Comparison of ENCODE assay signal across 20 cellular contexts in the genomic region with DNA sequence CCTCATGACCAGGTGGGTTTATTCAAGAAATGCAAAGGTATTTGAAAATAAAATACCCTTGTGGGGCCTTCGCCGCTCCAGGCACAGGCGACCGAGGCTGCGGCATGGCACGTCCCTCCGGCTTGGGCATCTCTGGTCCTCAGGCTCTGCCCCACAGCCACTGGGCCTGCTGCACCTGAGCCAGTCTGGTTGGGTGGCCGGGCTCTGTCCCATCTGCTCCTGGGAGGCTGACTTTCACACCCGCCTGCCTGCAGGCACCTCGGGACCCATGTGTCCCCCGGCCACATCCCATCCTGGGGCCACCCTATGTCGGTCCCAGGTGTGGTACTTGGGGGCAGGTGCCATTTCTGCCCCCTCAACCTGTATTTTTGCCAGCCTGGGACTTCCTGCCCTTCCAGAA. TPM values are rescaled to one million over a fixed set of nuclear protein-coding genes. Genes with fewer than 3 reads are reported as not detected.
DNase-seq lines count a peak whose midpoint lies in the region; ATAC-seq and TF ChIP-seq lines count a peak whose summit lies in the region.
"Had no signal": no experiment of that assay in that cellular context is flagged by ENCODE, and none has a peak within 500 bp of the region (broad histone marks: within the 10 kb centered on the region; RNA-seq: fewer than 3 reads in every experiment).

No MANE protein-coding gene starts in this region.

- peak overlapping the region; percentile 55 for H3K23ac ChIP-seq in neuronal stem cell (ENCODE audit: low read depth, low read length, poor library complexity)

- BruUV-seq in PC-3 (replicated peaks; lab: Mats Ljungman, UMichigan) = no TSS peak

- WGBS in neuronal stem cell (ENCODE audit: extremely low coverage in 2 of 2, insufficient read length in 2 of 2, insufficient replicate concordance in 1 of 2), 2 donors = no CpG with 5 or more reads among the region's 12 CpGs

- H3K36me3 Mint-ChIP-seq in chondrocyte (ENCODE audit: low read depth) = peaks cover 2% of the 10 kb centered on the region
- H3K36me3 Mint-ChIP-seq: CD8-positive, alpha-beta T cell had no signal

- POLR2A ChIA-PET in PC-3 (lab: Charles Lee; ENCODE audit: unreplicated experiment) = no interaction called here

- no peak overlapping the region for H2BK15ac ChIP-seq in neuronal stem cell (ENCODE audit: low read length)

- H3K9me3 ChIP-seq in neuronal stem cell (replicated peaks in 1 of 2; ENCODE audit: control insufficient read depth in 2 of 2, insufficient read depth in 1 of 2, low read depth in 1 of 2, low read length in 2 of 2) (no peaks in the 10 kb centered on the region), PC-3 (ENCODE audit: low read length) (no peaks in the 10 kb centered on the region)
- H3K9me3 ChIP-seq: HAP-1, SJCRH30 had no signal

- H2AFZ ChIP-seq in neuronal stem cell (ENCODE audit: low read length) (no peak overlapping the region), PC-3 (ENCODE audit: low read length) (no peak overlapping the region)

- H3K4me3 ChIP-seq in neuronal stem cell (ENCODE audit: low read length in 2 of 2) (no peak overlapping the region), PC-3 (ENCODE audit: low read length) (no peak overlapping the region)
- H3K4me3 ChIP-seq: HAP-1, SJCRH30 had no signal

- no peak overlapping the region for H3K4me3 Mint-ChIP-seq in chondrocyte (ENCODE audit: unreplicated experiment)
- H3K4me3 Mint-ChIP-seq: CD8-positive, alpha-beta T cell had no signal

- no peaks in the 10 kb centered on the region for H3K9me3 Mint-ChIP-seq in chondrocyte (ENCODE audit: low read depth)
- H3K9me3 Mint-ChIP-seq: CD8-positive, alpha-beta T cell had no signal

- no peaks in the 10 kb centered on the region for H3K9me2 ChIP-seq in PC-3 (replicated peaks; ENCODE audit: low read length)

- H3K36me3 ChIP-seq in neuronal stem cell (replicated peaks in 1 of 2; ENCODE audit: control insufficient read depth in 2 of 2, insufficient read depth in 2 of 2, low read length in 2 of 2) (no peaks in the 10 kb centered on the region), PC-3 (ENCODE audit: low read depth, low read length) (no peaks in the 10 kb centered on the region)
- H3K36me3 ChIP-seq: HAP-1, SJCRH30 had no signal

- H2BK120ac ChIP-seq in neuronal stem cell (ENCODE audit: low read depth, low read length) = no peak overlapping the region

- H3K27me3 ChIP-seq in neuronal stem cell (ENCODE audit: control insufficient read depth in 3 of 3, insufficient read depth in 3 of 3, low read depth in 1 of 3, low read length in 3 of 3) = peaks cover 0 to 35% (median 5%) of the 10 kb centered on the region in 3 experiments
- H3K27me3 ChIP-seq in PC-3 (ENCODE audit: low read length) = peaks cover 2% of the 10 kb centered on the region
- H3K27me3 ChIP-seq: SJCRH30 had no signal

- H3K4me1 Mint-ChIP-seq in chondrocyte (ENCODE audit: low read depth) = no peaks in the 10 kb centered on the region

- peak; percentile 45 for DNase-seq in activated CD8-positive, alpha-beta memory T cell treated with anti-CD3 and anti-CD28 coated beads, Interleukin-2, amount 50 U/mL, for 48 hours
- no peak for DNase-seq in activated CD8-positive, alpha-beta memory T cell treated with anti-CD3 and anti-CD28 coated beads, Interleukin-2, amount 50 U/mL, for 4 hours
- peak; percentile 43 for DNase-seq in chondrocyte (ENCODE audit: low spot score)
- DNase-seq in neuronal stem cell (ENCODE audit: low spot score) = no peak
- no peak for DNase-seq in GM19238 (ENCODE audit: insufficient read length, low spot score)
- no peak for DNase-seq in PC-3
- DNase-seq in NCI-H774 (lab: John Stamatoyannopoulos, UW) = no peak
- DNase-seq: AML-193, C1 segment of cervical spinal cord, DMS153, KBM-7, NCI-H1092 treated with DMSO at 0.1 percent for 48 hours, NCI-H1436 treated with DMSO at 0.1 percent for 48 hours, NCI-H1930, SJCRH30 had no signal

- H3K79me1 ChIP-seq in neuronal stem cell (ENCODE audit: low read depth, low read length) = no peaks in the 10 kb centered on the region

- CTCF ChIA-PET in PC-3 (lab: Charles Lee) = no interaction called here

- H3K18ac ChIP-seq in neuronal stem cell (ENCODE audit: low read length) = no peak overlapping the region

- H3K27ac ChIP-seq in neuronal stem cell (replicated peaks; ENCODE audit: low read length) = no peak overlapping the region
- no peak overlapping the region for H3K27ac ChIP-seq in PC-3 (ENCODE audit: low read length)
- H3K27ac ChIP-seq: HL-60, SJCRH30 had no signal

- intact Hi-C loops in PC-3 (cut with micrococcal nuclease) = no loop called here

- H3K4me1 ChIP-seq in neuronal stem cell (ENCODE audit: control insufficient read depth in 2 of 2, insufficient read depth in 1 of 2, low read depth in 1 of 2, low read length in 2 of 2) (no peaks in the 10 kb centered on the region), PC-3 (ENCODE audit: insufficient read depth, low read length) (no peaks in the 10 kb centered on the region)
- H3K4me1 ChIP-seq: HAP-1, SJCRH30 had no signal

- no peak overlapping the region for H2BK5ac ChIP-seq in neuronal stem cell (ENCODE audit: low read length)

- H3K27ac Mint-ChIP-seq in chondrocyte (ENCODE audit: unreplicated experiment) = no peak overlapping the region
- H3K27ac Mint-ChIP-seq: CD8-positive, alpha-beta T cell had no signal

- H3K9ac ChIP-seq in neuronal stem cell (ENCODE audit: low read depth, low read length, poor library complexity) (peak overlapping the region; percentile 16), PC-3 (ENCODE audit: low read length) (no peak overlapping the region)

- H4K91ac ChIP-seq in neuronal stem cell (ENCODE audit: low read depth, low read length, poor library complexity) = no peak overlapping the region

- no peak overlapping the region for H2BK12ac ChIP-seq in neuronal stem cell (ENCODE audit: low read length)

- no peaks in the 10 kb centered on the region for H3K79me2 ChIP-seq in PC-3 (ENCODE audit: low read length)

- H3K14ac ChIP-seq in neuronal stem cell (ENCODE audit: low read length) = peak overlapping the region; percentile 71

- peaks cover 26% of the 10 kb centered on the region for H3K27me3 Mint-ChIP-seq in chondrocyte (ENCODE audit: low read depth)

- no peak overlapping the region for H2AK5ac ChIP-seq in neuronal stem cell (ENCODE audit: low read depth, low read length)

- H3K4me2 ChIP-seq in neuronal stem cell (ENCODE audit: insufficient read depth, low read length, poor library complexity, severe bottlenecking) (no peak overlapping the region), PC-3 (ENCODE audit: low read length) (no peak overlapping the region)

- H4K8ac ChIP-seq in neuronal stem cell (ENCODE audit: low read depth, low read length) = no peak overlapping the region

- H3K4ac ChIP-seq in neuronal stem cell (ENCODE audit: low read length) = no peak overlapping the region

- H3F3A ChIP-seq in PC-3 (ENCODE audit: low read length, unreplicated experiment) = no peaks in the 10 kb centered on the region

- TF ChIP-seq CTCF in chondrocyte (IDR thresholded peaks at IDR 0.05) (no peak), PC-3 (conservative IDR thresholded peaks at IDR 0.05; ENCODE audit: low read depth, low read length) (no peak)

- no peaks in the 10 kb centered on the region for H4K20me1 ChIP-seq in PC-3 (ENCODE audit: low read length)

- no peak for ATAC-seq in PC-3
- ATAC-seq: CD8-positive, alpha-beta T cell; Panc1 had no signal

RNA-seq across cellular contexts. Expression of a gene that starts 20.9 kb away (rescaled TPM):
- 17.4 to 28.1 TPM (median 20.3 TPM) in 3 replicates for total RNA-seq in chondrocyte
- 5.8 TPM for polyA plus RNA-seq in neuronal stem cell (2013, experiment 1 of 2)
- polyA plus RNA-seq in neuronal stem cell (2013, experiment 2 of 2) = 5.3 TPM
- 18.4 and 22.1 TPM in 2 replicates for total RNA-seq in PC-3 (2014; rRNA removed)

RNA-seq across cellular contexts. Expression of a gene that starts 30.7 kb away (rescaled TPM):
- total RNA-seq in chondrocyte (23.9 to 25.4 TPM (median 24.8 TPM) in 3 replicates), PC-3 (2014; rRNA removed) (54.5 and 74.2 TPM in 2 replicates)
- polyA plus RNA-seq in neuronal stem cell (2013, experiment 1 of 2) = 80.5 TPM
- 84.1 TPM for polyA plus RNA-seq in neuronal stem cell (2013, experiment 2 of 2)

RNA-seq across cellular contexts. Expression of a gene that starts 30.8 kb away (rescaled TPM):
- total RNA-seq in chondrocyte (0.35 to 0.65 TPM in 2 of 3 replicates, not detected in the other), PC-3 (2014; rRNA removed) (0.44 and 1.2 TPM in 2 replicates)
- polyA plus RNA-seq in neuronal stem cell (2013, experiment 1 of 2) = 0.17 TPM
- 0.32 TPM for polyA plus RNA-seq in neuronal stem cell (2013, experiment 2 of 2)
- total RNA-seq: G401 had no signal

RNA-seq across cellular contexts. Expression of a gene that starts 40.4 kb away (rescaled TPM):
- total RNA-seq in chondrocyte (14.9 to 32.9 TPM (median 15.7 TPM) in 3 replicates), PC-3 (2014; rRNA removed) (44.0 and 47.9 TPM in 2 replicates)
- polyA plus RNA-seq in neuronal stem cell (2013, experiment 1 of 2) = 37.2 TPM
- polyA plus RNA-seq in neuronal stem cell (2013, experiment 2 of 2) = 36.3 TPM

RNA-seq across cellular contexts. Expression of a gene that starts 50.3 kb away (rescaled TPM):
- total RNA-seq in chondrocyte (0.05 to 0.15 TPM (median 0.08 TPM) in 3 replicates), PC-3 (2014; rRNA removed) (3.1 and 3.9 TPM in 2 replicates)
- polyA plus RNA-seq in neuronal stem cell (2013, experiment 1 of 2) = 0.24 TPM
- 0.26 TPM for polyA plus RNA-seq in neuronal stem cell (2013, experiment 2 of 2)
- total RNA-seq: SJCRH30 had no signal

Comparison
In these comparisons a context has a peak if more than half of its experiments do, and no peak if none do; other contexts are left out.
1. DNase-seq: peak in activated CD8-positive, alpha-beta memory T cell treated with anti-CD3 and anti-CD28 coated beads, Interleukin-2, amount 50 U/mL, for 48 hours (single experiment) and chondrocyte (single experiment); none in activated CD8-positive, alpha-beta memory T cell treated with anti-CD3 and anti-CD28 coated beads, Interleukin-2, amount 50 U/mL, for 4 hours (single experiment), neuronal stem cell (single experiment), GM19238 (single experiment), PC-3 (single experiment) and NCI-H774 (single experiment).